13 cellular contexts compared by ENCODE assay signal in the genomic region with DNA sequence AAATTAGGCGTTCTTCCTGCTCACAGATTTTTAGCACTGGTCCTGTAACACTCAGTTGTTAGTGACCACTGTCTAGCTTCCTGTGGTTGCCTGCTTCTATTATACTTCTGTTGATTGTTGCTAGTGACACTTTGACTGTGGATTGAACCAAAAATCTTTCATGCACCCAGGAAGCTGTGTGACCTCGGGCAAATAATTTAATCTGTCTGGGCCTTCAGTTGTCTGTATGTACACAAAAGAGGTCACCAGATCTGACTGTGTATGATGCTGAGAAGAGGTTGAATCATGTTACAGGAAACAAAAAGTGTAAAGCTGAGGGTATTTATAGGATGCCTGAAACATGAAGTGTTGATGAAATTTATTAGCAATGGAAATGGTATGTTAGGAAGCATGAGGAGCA. TPM values are rescaled to one million over a fixed set of nuclear protein-coding genes. Genes with fewer than 3 reads are reported as not detected.
A peak's percentile ranks its signal among the peaks of the same experiment; 100 is the strongest.
DNase-seq lines count a peak whose midpoint lies in the region; ATAC-seq and TF ChIP-seq lines count a peak whose summit lies in the region.
"Had no signal": no experiment of that assay in that cellular context is flagged by ENCODE, and none has a peak within 500 bp of the region (broad histone marks: within the 10 kb centered on the region; RNA-seq: fewer than 3 reads in every experiment).

No MANE protein-coding gene starts in this region.

- H3K27me3 Mint-ChIP-seq in mesothelial cell of epicardium (ENCODE audit: low read depth): no peaks in the 10 kb centered on the region

- no peak overlapping the region; a peak in 1 of 4 replicates for H3K4me3 ChIP-seq in DND-41 (ENCODE audit: low read depth in 1 of 2, low read length in 2 of 2)
- H3K4me3 ChIP-seq in OCI-LY3 (ENCODE audit: low read length): no peak overlapping the region
- no peak overlapping the region for H3K4me3 ChIP-seq in fibroblast of lung (replicated peaks in 1 of 4; ENCODE audit: control extremely low read depth in 1 of 4, insufficient read depth in 1 of 4, low read depth in 3 of 4, low read length in 4 of 4)

- H3K27ac Mint-ChIP-seq in mesothelial cell of epicardium: no peak overlapping the region

- peaks cover 4% of the 10 kb centered on the region for H3K36me3 Mint-ChIP-seq in mesothelial cell of epicardium

- H3K9ac ChIP-seq in DND-41 (ENCODE audit: low read depth, low read length) (no peak overlapping the region), OCI-LY3 (ENCODE audit: low read length) (no peak overlapping the region), fibroblast of lung (ENCODE audit: insufficient read depth, low read length) (no peak overlapping the region)

- peak overlapping the region; percentile 64 for H3K4me2 ChIP-seq in DND-41 (ENCODE audit: insufficient read depth, low read length)
- H3K4me2 ChIP-seq in OCI-LY3 (ENCODE audit: low read length): peak overlapping the region; percentile 13; the same call in 1 of the 2 replicates
- no peak overlapping the region for H3K4me2 ChIP-seq in fibroblast of lung (ENCODE audit: extremely low read depth, insufficient read depth, low read length)

- ATAC-seq in DND-41 (ENCODE audit: insufficient read depth, low read depth) (no peak), GM21381 (IDR thresholded peaks at IDR 0.05; ENCODE audit: unreplicated experiment) (peak; percentile 24)

- H3K79me2 ChIP-seq in DND-41 (ENCODE audit: insufficient read depth, low read length) (peaks cover 90% of the 10 kb centered on the region), OCI-LY3 (ENCODE audit: low read length) (no peaks in the 10 kb centered on the region), fibroblast of lung (ENCODE audit: control insufficient read depth, insufficient read depth, low read length) (no peaks in the 10 kb centered on the region)

- H3K27me3 ChIP-seq in DND-41 (ENCODE audit: insufficient read depth, low read length, poor library complexity): no peaks in the 10 kb centered on the region
- no peaks in the 10 kb centered on the region for H3K27me3 ChIP-seq in OCI-LY3 (ENCODE audit: low read depth, low read length)
- H3K27me3 ChIP-seq in fibroblast of lung (ENCODE audit: control insufficient read depth, insufficient read depth, low read length): no peaks in the 10 kb centered on the region

- H3K4me1 ChIP-seq in DND-41 (ENCODE audit: insufficient read depth, low read length) (peaks cover 96% of the 10 kb centered on the region), OCI-LY3 (ENCODE audit: low read length) (peaks cover 44% of the 10 kb centered on the region), fibroblast of lung (ENCODE audit: control insufficient read depth, extremely low read depth, insufficient read depth, low read length) (no peaks in the 10 kb centered on the region)

- H3K36me3 ChIP-seq in DND-41 (ENCODE audit: insufficient read depth, low read length) (peaks cover 23% of the 10 kb centered on the region), OCI-LY3 (replicated peaks; ENCODE audit: low read depth, low read length) (no peaks in the 10 kb centered on the region), fibroblast of lung (ENCODE audit: control insufficient read depth, insufficient read depth, low read length) (no peaks in the 10 kb centered on the region)

- peaks cover 19% of the 10 kb centered on the region; the same call in 1 of the 2 replicates for H4K20me1 ChIP-seq in DND-41 (ENCODE audit: insufficient read depth, low read length)
- H4K20me1 ChIP-seq in OCI-LY3 (ENCODE audit: insufficient read depth, low read length): no peaks in the 10 kb centered on the region
- no peaks in the 10 kb centered on the region for H4K20me1 ChIP-seq in fibroblast of lung (ENCODE audit: control insufficient read depth, extremely low read depth, insufficient read depth, low read length)

- H3K4me1 Mint-ChIP-seq in mesothelial cell of epicardium: peaks cover 9% of the 10 kb centered on the region

- peaks cover 19% of the 10 kb centered on the region for H3K9me3 Mint-ChIP-seq in mesothelial cell of epicardium

- DNase-seq in DND-41: no peak
- peak; percentile 8 to 54 for DNase-seq in fibroblast of lung (ENCODE audit: low read depth in 2 of 2)
- DNase-seq in mesothelial cell of epicardium (ENCODE audit: low spot score in 2 of 2, unreplicated experiment in 2 of 2): no peak
- no peak for DNase-seq in NCI-H510A treated with DMSO at 0.1 percent for 48 hours (lab: John Stamatoyannopoulos, UW)
- no peak for DNase-seq in AG08395 (ENCODE audit: low spot score)
- DNase-seq in NOMO-1 treated with dmso at 0.1 percent for 144 hours (lab: John Stamatoyannopoulos, UW; ENCODE audit: unreplicated experiment): no peak
- DNase-seq: COR-L47; effector CD4-positive, alpha-beta T cell; NCI-H1417; SHP77 treated with DMSO at 0.1 percent for 48 hours had no signal

- H3K27ac ChIP-seq in DND-41 (ENCODE audit: low read length) (peak overlapping the region; percentile 80), OCI-LY3 (ENCODE audit: low read length) (peak overlapping the region; percentile 27; the same call in 1 of the 2 replicates), fibroblast of lung (ENCODE audit: insufficient read depth, low read length) (no peak overlapping the region)

- no peak overlapping the region for H3K4me3 Mint-ChIP-seq in mesothelial cell of epicardium

- TF ChIP-seq CTCF in DND-41 (IDR thresholded peaks at IDR 0.05; ENCODE audit: borderline replicate concordance, extremely low read depth, low read length, poor library complexity, severe bottlenecking) (no peak), OCI-LY3 (IDR thresholded peaks at IDR 0.05; ENCODE audit: low read depth, low read length) (no peak), fibroblast of lung (conservative IDR thresholded peaks at IDR 0.05 in 1 of 2, IDR thresholded peaks at IDR 0.05 in 1 of 2; ENCODE audit: low read depth in 1 of 2, low read length in 2 of 2) (no peak), mesothelial cell of epicardium (IDR thresholded peaks at IDR 0.05; ENCODE audit: unreplicated experiment) (no peak)

- no peaks in the 10 kb centered on the region for H3K9me3 ChIP-seq in DND-41 (ENCODE audit: insufficient read depth, low read length, severe bottlenecking)
- 0 out of 2 replicates have a peak, but pooled peaks cover 5% of the 10 kb centered on the region for H3K9me3 ChIP-seq in OCI-LY3 (ENCODE audit: insufficient read depth, low read length)
- H3K9me3 ChIP-seq in fibroblast of lung (ENCODE audit: control insufficient read depth, insufficient read depth, low read depth, low read length): no peaks in the 10 kb centered on the region

- no peak overlapping the region for H2AFZ ChIP-seq in DND-41 (ENCODE audit: low read depth, low read length)
- H2AFZ ChIP-seq in OCI-LY3 (ENCODE audit: low read depth, low read length): no peak overlapping the region
- no peak overlapping the region for H2AFZ ChIP-seq in fibroblast of lung (ENCODE audit: low read length)

RNA-seq across cellular contexts. Expression of gene ICOS, which starts 12.7 kb away (rescaled TPM):
- total RNA-seq in fibroblast of lung (not detected in 2 replicates), mesothelial cell of epicardium (not detected in 3 replicates)
- polyA plus RNA-seq in fibroblast of lung: not detected in 2 replicates
- not detected in 2 replicates for polyA plus RNA-seq in fibroblast of lung (2012)
- not detected in 2 replicates for polyA minus RNA-seq in fibroblast of lung (ENCODE audit: low replicate concordance)
- total RNA-seq: kidney epithelial cell had no signal

Comparison
In these comparisons a context has a peak if more than half of its experiments do, and no peak if none do; other contexts are left out.
1. DNase-seq: peak in fibroblast of lung (2 of 2); none in DND-41 (single experiment), mesothelial cell of epicardium (0 of 2), NCI-H510A treated with DMSO at 0.1 percent for 48 hours (single experiment), AG08395 (single experiment) and NOMO-1 treated with dmso at 0.1 percent for 144 hours (single experiment).